In genomic region chr15:65305776-65306175, GRCh38 we compare ENCODE assay signal across 1 cellular context.
TF ChIP-seq lines count a peak whose summit lies in the region.

No MANE protein-coding gene starts in this region.

TF ChIP-seq in SK-N-SH treated with all-trans-retinoic acid at 6 μM for 48 hours, 23 proteins besides CTCF, POLR2A, EP300 and RAD21:
- TF ChIP-seq TSHZ2 (CRISPR knock-in tag; IDR thresholded peaks at IDR 0.05) = no peak
- TF ChIP-seq ZNF70 (CRISPR knock-in tag; IDR thresholded peaks at IDR 0.05) = no peak
- TF ChIP-seq ARNTL (CRISPR knock-in tag; IDR thresholded peaks at IDR 0.05; ENCODE audit: borderline replicate concordance, low read depth) = no peak
- TF ChIP-seq PATZ1 (CRISPR knock-in tag; IDR thresholded peaks at IDR 0.05; ENCODE audit: borderline replicate concordance) = no peak
- no peak for TF ChIP-seq BACH2 (CRISPR knock-in tag; IDR thresholded peaks at IDR 0.05; ENCODE audit: borderline replicate concordance)
